ENCODE assay signal across 13 cellular contexts in genomic region chr1:161195171-161195570, GRCh38. TPM values are rescaled to one million over a fixed set of nuclear protein-coding genes. Genes with fewer than 3 reads are reported as not detected.
DNase-seq lines count a peak whose midpoint lies in the region; ATAC-seq and TF ChIP-seq lines count a peak whose summit lies in the region.
"Had no signal": no experiment of that assay in that cellular context is flagged by ENCODE, and none has a peak within 500 bp of the region (broad histone marks: within the 10 kb centered on the region; RNA-seq: fewer than 3 reads in every experiment).

No MANE protein-coding gene starts in this region.

- H3K4me1 ChIP-seq in CD8-positive, alpha-beta memory T cell (ENCODE audit: insufficient read depth, low read length) = peaks cover 40% of the 10 kb centered on the region
- H3K4me1 ChIP-seq in OCI-LY3 (ENCODE audit: low read length) (peaks cover 32% of the 10 kb centered on the region), mesenchymal stem cell (ENCODE audit: control insufficient read depth, insufficient read depth, low read depth, low read length) (peaks cover 8% of the 10 kb centered on the region)

- H4K8ac ChIP-seq in mesenchymal stem cell (ENCODE audit: low read length) = no peak overlapping the region

- H3K36me3 ChIP-seq in CD8-positive, alpha-beta memory T cell (ENCODE audit: insufficient read depth, low read length) = no peaks in the 10 kb centered on the region
- H3K36me3 ChIP-seq in OCI-LY3 (replicated peaks; ENCODE audit: low read depth, low read length) (no peaks in the 10 kb centered on the region), mesenchymal stem cell (ENCODE audit: control insufficient read depth in 1 of 2, insufficient read depth in 2 of 2, low read depth in 1 of 2, low read length in 2 of 2) (peaks cover 2 to 55% of the 10 kb centered on the region in 2 experiments)

- H3K14ac ChIP-seq in mesenchymal stem cell (ENCODE audit: low read length in 2 of 2) = no peak overlapping the region

- POLR2A ChIA-PET in CD8-positive, alpha-beta memory T cell (lab: Charles Lee) = no interaction called here

- ATAC-seq in GM21381 (IDR thresholded peaks at IDR 0.05; ENCODE audit: unreplicated experiment) = peak; percentile 53
- ATAC-seq: left lobe of liver, sciatic nerve had no signal

- TF ChIP-seq CTCF in OCI-LY3 (IDR thresholded peaks at IDR 0.05; ENCODE audit: low read depth, low read length) (no peak), foreskin fibroblast (IDR thresholded peaks at IDR 0.05; ENCODE audit: low read depth, low read length) (no peak)

- no peak overlapping the region for H2BK15ac ChIP-seq in mesenchymal stem cell (ENCODE audit: low read depth, poor library complexity, severe bottlenecking)

- CTCF ChIA-PET in CD8-positive, alpha-beta memory T cell (lab: Charles Lee) = interaction anchor here (1.0 to 4.4 kb wide), 5 partner anchors 13 to 30 kb away, joined by 3 to 71 read pairs (median 7); partner anchors contain the start of genes PPOX and TOMM40L

- H3K27me3 Mint-ChIP-seq in CD8-positive, alpha-beta memory T cell = peaks cover 0 to 2% of the 10 kb centered on the region in 2 donors
- H3K27me3 Mint-ChIP-seq: activated naive CD4-positive, alpha-beta T cell treated with anti-CD3 and anti-CD28 coated beads, Interleukin-2, amount 50 U/mL, for 24 hours had no signal

- peak overlapping the region; percentile 12 to 67 (median 38) for H3K4me3 Mint-ChIP-seq in CD8-positive, alpha-beta memory T cell
- H3K4me3 Mint-ChIP-seq: activated naive CD4-positive, alpha-beta T cell treated with anti-CD3 and anti-CD28 coated beads, Interleukin-2, amount 50 U/mL, for 24 hours had no signal

- H2AFZ ChIP-seq in OCI-LY3 (ENCODE audit: low read depth, low read length) (peak overlapping the region; percentile 60; the same call in 1 of the 2 replicates), mesenchymal stem cell (ENCODE audit: low read depth, low read length) (no peak overlapping the region)

- peaks cover 0 to 2% (median 0%) of the 10 kb centered on the region in 3 donors for H3K36me3 Mint-ChIP-seq in CD8-positive, alpha-beta memory T cell
- H3K36me3 Mint-ChIP-seq: activated naive CD4-positive, alpha-beta T cell treated with anti-CD3 and anti-CD28 coated beads, Interleukin-2, amount 50 U/mL, for 24 hours had no signal

- no peaks in the 10 kb centered on the region for H3K9me3 ChIP-seq in CD8-positive, alpha-beta memory T cell (ENCODE audit: low read length)
- H3K9me3 ChIP-seq in OCI-LY3 (ENCODE audit: insufficient read depth, low read length) = no peaks in the 10 kb centered on the region
- no peaks in the 10 kb centered on the region for H3K9me3 ChIP-seq in mesenchymal stem cell (ENCODE audit: control insufficient read depth, low read length)

- no peaks in the 10 kb centered on the region for H4K20me1 ChIP-seq in OCI-LY3 (ENCODE audit: insufficient read depth, low read length)

- no peak overlapping the region for H2BK5ac ChIP-seq in mesenchymal stem cell (ENCODE audit: low read depth, low read length, poor library complexity, severe bottlenecking)

- H2BK12ac ChIP-seq in mesenchymal stem cell (ENCODE audit: low read length in 2 of 2) = no peak overlapping the region

- H3K27ac ChIP-seq in CD8-positive, alpha-beta memory T cell (ENCODE audit: low read depth, low read length) = no peak overlapping the region
- peak overlapping the region; percentile 64 for H3K27ac ChIP-seq in OCI-LY3 (ENCODE audit: low read length)
- H3K27ac ChIP-seq in mesenchymal stem cell (ENCODE audit: low read length, poor library complexity, severe bottlenecking) = no peak overlapping the region

- no peak overlapping the region for H4K91ac ChIP-seq in mesenchymal stem cell (ENCODE audit: low read length)

- H3K4me3 ChIP-seq in CD8-positive, alpha-beta memory T cell (ENCODE audit: low read length) = no peak overlapping the region
- peak overlapping the region; percentile 41 for H3K4me3 ChIP-seq in OCI-LY3 (ENCODE audit: low read length)
- no peak overlapping the region for H3K4me3 ChIP-seq in mesenchymal stem cell (ENCODE audit: insufficient read depth in 1 of 2, low read depth in 1 of 2, low read length in 2 of 2)
- H3K4me3 ChIP-seq in foreskin fibroblast (ENCODE audit: low read depth in 1 of 2, low read length in 2 of 2) = no peak overlapping the region

- no peak overlapping the region for H2AK5ac ChIP-seq in mesenchymal stem cell (ENCODE audit: low read length, severe bottlenecking)

- H3K79me2 ChIP-seq in OCI-LY3 (ENCODE audit: low read length) = no peaks in the 10 kb centered on the region

- H3K27ac Mint-ChIP-seq in CD8-positive, alpha-beta memory T cell = peak overlapping the region; percentile 38 to 94 (median 82)

- H3K27me3 ChIP-seq in CD8-positive, alpha-beta memory T cell (ENCODE audit: insufficient read depth, low read length, poor library complexity, severe bottlenecking) = no peaks in the 10 kb centered on the region
- no peaks in the 10 kb centered on the region for H3K27me3 ChIP-seq in OCI-LY3 (ENCODE audit: low read depth, low read length)
- H3K27me3 ChIP-seq in mesenchymal stem cell (ENCODE audit: control insufficient read depth in 1 of 2, insufficient read depth in 1 of 2, low read length in 2 of 2) = no peaks in the 10 kb centered on the region

- no peaks in the 10 kb centered on the region for H3K79me1 ChIP-seq in mesenchymal stem cell (replicated peaks; ENCODE audit: low read length, poor library complexity, severe bottlenecking)

- WGBS in mesenchymal stem cell = 80% methylated on average over 4 of the region's 4 CpGs

- no peaks in the 10 kb centered on the region for H3K9me3 Mint-ChIP-seq in CD8-positive, alpha-beta memory T cell
- H3K9me3 Mint-ChIP-seq: activated naive CD4-positive, alpha-beta T cell treated with anti-CD3 and anti-CD28 coated beads, Interleukin-2, amount 50 U/mL, for 24 hours had no signal

- no peak overlapping the region for H3K4ac ChIP-seq in mesenchymal stem cell (ENCODE audit: low read depth in 1 of 2, low read length in 2 of 2)

- H3K18ac ChIP-seq in mesenchymal stem cell (ENCODE audit: low read depth in 1 of 2, low read length in 2 of 2) = no peak overlapping the region

- no peak overlapping the region for H2BK120ac ChIP-seq in mesenchymal stem cell (ENCODE audit: low read depth, low read length)

- H3K9ac ChIP-seq in OCI-LY3 (ENCODE audit: low read length) (peak overlapping the region; percentile 22; the same call in 1 of the 2 replicates), mesenchymal stem cell (ENCODE audit: low read length) (peak overlapping the region; percentile 83)

- H3K4me2 ChIP-seq in OCI-LY3 (ENCODE audit: low read length) (peak overlapping the region; percentile 67), mesenchymal stem cell (ENCODE audit: low read length, poor library complexity, severe bottlenecking) (no peak overlapping the region)

- peaks cover 32 to 54% (median 38%) of the 10 kb centered on the region in 3 donors for H3K4me1 Mint-ChIP-seq in CD8-positive, alpha-beta memory T cell

- no peak overlapping the region for H3K23ac ChIP-seq in mesenchymal stem cell (ENCODE audit: low read length in 2 of 2)

- DNase-seq in CD8-positive, alpha-beta memory T cell = no peak
- DNase-seq in mesenchymal stem cell = no peak
- DNase-seq in NCI-H2171 (lab: John Stamatoyannopoulos, UW) = no peak
- DNase-seq in COLO668 (lab: John Stamatoyannopoulos, UW; ENCODE audit: unreplicated experiment) = no peak
- DNase-seq in NCI-H748 treated with DMSO at 0.1 percent for 48 hours (lab: John Stamatoyannopoulos, UW) = no peak
- no peak for DNase-seq in foreskin fibroblast
- DNase-seq: NCI-H82 had no signal

RNA-seq across cellular contexts. Expression of gene ADAMTS4, which starts 3.7 kb away (rescaled TPM):
- total RNA-seq in CD8-positive, alpha-beta memory T cell = under 1 TPM; 0.37 to 0.58 TPM
- polyA plus RNA-seq in CD8-positive, alpha-beta memory T cell = 0.17 TPM
- polyA plus RNA-seq in mesenchymal stem cell (2013, experiment 1 of 2) = 0.03 TPM
- polyA plus RNA-seq in mesenchymal stem cell (2013, experiment 2 of 2) = 0.12 TPM

RNA-seq across cellular contexts. Expression of gene NDUFS2, which starts 7.0 kb away (rescaled TPM):
- 10 to 100 TPM; 93.5 to 97.1 TPM for total RNA-seq in CD8-positive, alpha-beta memory T cell
- polyA plus RNA-seq in CD8-positive, alpha-beta memory T cell = 82.1 TPM
- 47.0 TPM for polyA plus RNA-seq in mesenchymal stem cell (2013, experiment 1 of 2)
- 43.3 TPM for polyA plus RNA-seq in mesenchymal stem cell (2013, experiment 2 of 2)

RNA-seq across cellular contexts. Expression of gene B4GALT3, which starts 17.9 kb away (rescaled TPM):
- 10 to 100 TPM; 59.4 to 60.9 TPM for total RNA-seq in CD8-positive, alpha-beta memory T cell
- 58.9 TPM for polyA plus RNA-seq in CD8-positive, alpha-beta memory T cell
- 34.5 TPM for polyA plus RNA-seq in mesenchymal stem cell (2013, experiment 1 of 2)
- 34.5 TPM for polyA plus RNA-seq in mesenchymal stem cell (2013, experiment 2 of 2)

RNA-seq across cellular contexts. Expression of gene FCER1G, which starts 19.9 kb away (rescaled TPM):
- 1 to 10 TPM; 4.1 to 5.1 TPM for total RNA-seq in CD8-positive, alpha-beta memory T cell
- 19.0 TPM for polyA plus RNA-seq in CD8-positive, alpha-beta memory T cell
- 0.51 TPM for polyA plus RNA-seq in mesenchymal stem cell (2013, experiment 1 of 2)
- polyA plus RNA-seq in mesenchymal stem cell (2013, experiment 2 of 2) = 0.56 TPM

RNA-seq across cellular contexts. Expression of gene APOA2, which starts 28.3 kb away (rescaled TPM):
- total RNA-seq in CD8-positive, alpha-beta memory T cell = not detected
- polyA plus RNA-seq in CD8-positive, alpha-beta memory T cell = not detected
- not detected for polyA plus RNA-seq in mesenchymal stem cell (2013, experiment 1 of 2)
- not detected for polyA plus RNA-seq in mesenchymal stem cell (2013, experiment 2 of 2)
- total RNA-seq: sciatic nerve had no signal
- polyA plus RNA-seq: esophagus had no signal
